8 cellular contexts compared by ENCODE assay signal in genomic region chr11:85628771-85629341, GRCh38. TPM values are rescaled to one million over a fixed set of nuclear protein-coding genes. Genes with fewer than 3 reads are reported as not detected.
DNase-seq lines count a peak whose midpoint lies in the region; ATAC-seq and TF ChIP-seq lines count a peak whose summit lies in the region.

No MANE protein-coding gene starts in this region.

- TF ChIP-seq CTCF in gastrocnemius medialis (IDR thresholded peaks at IDR 0.05 in 4 of 5, conservative IDR thresholded peaks at IDR 0.05 in 1 of 5) = no peak
- no peak for TF ChIP-seq CTCF in GM13977 (IDR thresholded peaks at IDR 0.05; ENCODE audit: extremely low read depth, insufficient read depth, missing control alignments)

- ATAC-seq in HG03280 (IDR thresholded peaks at IDR 0.05; ENCODE audit: unreplicated experiment) = peak; percentile 7
- peak; percentile 18 for ATAC-seq in activated CD8-positive, alpha-beta T cell treated with anti-CD3 and anti-CD28 coated beads, Interleukin-2, amount 10 ng/mL, durations not matched to agents 7 days and 5 days
- peak; percentile 18 for ATAC-seq in Right ventricle myocardium superior (ENCODE audit: poor library complexity)
- peak; percentile 28 to 32 for ATAC-seq in gastrocnemius medialis

- peaks cover 4% of the 10 kb centered on the region for H3K27me3 Mint-ChIP-seq in activated CD8-positive, alpha-beta T cell treated with anti-CD3 and anti-CD28 coated beads, Interleukin-2, amount 10 ng/mL, durations not matched to agents 7 days and 5 days (ENCODE audit: low read depth)

- DNase-seq in stimulated activated CD4-positive, alpha-beta T cell treated with anti-CD3 and anti-CD28 coated beads, Interleukin-12 subunit alpha, Interleukin-12 subunit beta, amount 100 ng/mL, for 4 hours = peak; percentile 37
- no peak for DNase-seq in stimulated activated CD4-positive, alpha-beta T cell treated with anti-CD3 and anti-CD28 coated beads, Interleukin-1b, Interleukin-23, amount 100 ng/mL, for 48 hours
- no peak for DNase-seq in activated CD8-positive, alpha-beta T cell treated with anti-CD3 and anti-CD28 coated beads, Interleukin-2, amount 10 ng/mL, durations not matched to agents 7 days and 5 days
- DNase-seq in Right ventricle myocardium superior = no peak
- DNase-seq in gastrocnemius medialis = no peak
- no peak for DNase-seq in GM19238 (ENCODE audit: insufficient read length, low spot score)
- no peak for DNase-seq in GM13977 (ENCODE audit: low spot score)

- H3K9me3 Mint-ChIP-seq in activated CD8-positive, alpha-beta T cell treated with anti-CD3 and anti-CD28 coated beads, Interleukin-2, amount 10 ng/mL, durations not matched to agents 7 days and 5 days (ENCODE audit: insufficient read depth) = no peaks in the 10 kb centered on the region

- in situ Hi-C loops in gastrocnemius medialis (cut with MboI; ENCODE audit: low sequenced_read_pairs in 4 of 4) = loop anchor here in 1 of 4 donors (25.0 kb wide), 1 partner anchor 433 kb away; the partner anchor contains the start of gene PICALM
- in situ Hi-C loops in GM13977 (cut with MboI; ENCODE audit: low pct_unique_long_range_greater_than_20kb, low sequenced_read_pairs, unreplicated experiment) = no loop called here

- peaks cover 23% of the 10 kb centered on the region for H3K36me3 Mint-ChIP-seq in activated CD8-positive, alpha-beta T cell treated with anti-CD3 and anti-CD28 coated beads, Interleukin-2, amount 10 ng/mL, durations not matched to agents 7 days and 5 days (ENCODE audit: low read depth)

- peak overlapping the region; percentile 62 to 96 (median 72) for H3K4me3 ChIP-seq in gastrocnemius medialis

- H3K4me1 Mint-ChIP-seq in activated CD8-positive, alpha-beta T cell treated with anti-CD3 and anti-CD28 coated beads, Interleukin-2, amount 10 ng/mL, durations not matched to agents 7 days and 5 days (ENCODE audit: low read depth) = peaks cover 43% of the 10 kb centered on the region

- CTCF ChIA-PET in activated CD8-positive, alpha-beta T cell treated with anti-CD3 and anti-CD28 coated beads, Interleukin-2, amount 10 ng/mL, durations not matched to agents 7 days and 5 days (lab: Charles Lee) = interaction anchor here (0.7 to 5.1 kb wide), 5 partner anchors 9 to 197 kb away, joined by 3 to 31 read pairs (median 3); partner anchors contain the start of gene TMEM126A

- H3K27ac Mint-ChIP-seq in activated CD8-positive, alpha-beta T cell treated with anti-CD3 and anti-CD28 coated beads, Interleukin-2, amount 10 ng/mL, durations not matched to agents 7 days and 5 days = peak overlapping the region; percentile 91

- H3K9me3 ChIP-seq in gastrocnemius medialis = no peaks in the 10 kb centered on the region

- POLR2A ChIA-PET in activated CD8-positive, alpha-beta T cell treated with anti-CD3 and anti-CD28 coated beads, Interleukin-2, amount 10 ng/mL, durations not matched to agents 7 days and 5 days (lab: Charles Lee) = interaction anchor here (0.6 to 3.9 kb wide), 10 partner anchors 9 to 616 kb away, joined by 3 to 34 read pairs (median 5); partner anchors contain the start of genes CREBZF and TMEM126A

- intact Hi-C loops in Right ventricle myocardium superior (cut with DNase I) (loop anchor here (2.0 to 10.0 kb wide), 2 partner anchors 36 to 616 kb away; partner anchors contain the start of genes CREBZF and EED), gastrocnemius medialis (cut with DNase I; ENCODE audit: low total_unique reads) (loop anchor here (1.0 to 5.0 kb wide), 6 partner anchors 18 to 1043 kb away; partner anchors contain the start of genes CCDC89, CREBZF, ME3 and TMEM126A)

- no peak for TF ChIP-seq POLR2A in gastrocnemius medialis (IDR thresholded peaks at IDR 0.05)

- H3K4me1 ChIP-seq in gastrocnemius medialis = peaks cover 28 to 33% of the 10 kb centered on the region in 2 donors

- H3K4me3 Mint-ChIP-seq in activated CD8-positive, alpha-beta T cell treated with anti-CD3 and anti-CD28 coated beads, Interleukin-2, amount 10 ng/mL, durations not matched to agents 7 days and 5 days = peak overlapping the region; percentile 99

- H3K27ac ChIP-seq in gastrocnemius medialis = peak overlapping the region; percentile 90 to 98 (median 95)

- H3K36me3 ChIP-seq in gastrocnemius medialis = peaks cover 0 to 14% of the 10 kb centered on the region in 2 donors

- H3K27me3 ChIP-seq in gastrocnemius medialis = no peaks in the 10 kb centered on the region

RNA-seq across cellular contexts. Expression of gene TMEM126B, which starts 0.5 kb away (rescaled TPM):
- total RNA-seq in activated CD8-positive, alpha-beta T cell treated with anti-CD3 and anti-CD28 coated beads, Interleukin-2, amount 10 ng/mL, durations not matched to agents 7 days and 5 days = 10 to 100 TPM; 51.4 to 57.8 TPM
- 61.6 TPM for total RNA-seq in Right ventricle myocardium superior
- 10 to 100 TPM; 13.6 to 38.6 (median 28.6) TPM for total RNA-seq in gastrocnemius medialis

RNA-seq across cellular contexts. Expression of gene DLG2, which starts 1.7 kb away (rescaled TPM):
- 1 to 10 TPM; 1.3 to 1.6 TPM for total RNA-seq in activated CD8-positive, alpha-beta T cell treated with anti-CD3 and anti-CD28 coated beads, Interleukin-2, amount 10 ng/mL, durations not matched to agents 7 days and 5 days
- total RNA-seq in Right ventricle myocardium superior (6.1 TPM), gastrocnemius medialis (1 to 10 TPM; 1.3 to 4.7 (median 2.4) TPM)

RNA-seq across cellular contexts. Expression of gene TMEM126A, which starts 18.9 kb away (rescaled TPM):
- 10 to 100 TPM; 33.7 to 39.8 TPM for total RNA-seq in activated CD8-positive, alpha-beta T cell treated with anti-CD3 and anti-CD28 coated beads, Interleukin-2, amount 10 ng/mL, durations not matched to agents 7 days and 5 days
- 76.1 TPM for total RNA-seq in Right ventricle myocardium superior
- total RNA-seq in gastrocnemius medialis = 10 to 100 TPM; 23.9 to 46.8 (median 35.3) TPM

RNA-seq across cellular contexts. Expression of gene CREBZF, which starts 36.1 kb away (rescaled TPM):
- total RNA-seq in activated CD8-positive, alpha-beta T cell treated with anti-CD3 and anti-CD28 coated beads, Interleukin-2, amount 10 ng/mL, durations not matched to agents 7 days and 5 days = 10 to 100 TPM; 51.4 to 54.8 TPM
- total RNA-seq in Right ventricle myocardium superior = 11.2 TPM
- 10 to 100 TPM; 15.3 to 52.3 (median 16.4) TPM for total RNA-seq in gastrocnemius medialis

RNA-seq across cellular contexts. Expression of gene CCDC89, which starts 57.1 kb away (rescaled TPM):
- under 1 TPM; 0.23 to 0.63 TPM for total RNA-seq in activated CD8-positive, alpha-beta T cell treated with anti-CD3 and anti-CD28 coated beads, Interleukin-2, amount 10 ng/mL, durations not matched to agents 7 days and 5 days
- total RNA-seq in Right ventricle myocardium superior (0.97 TPM), gastrocnemius medialis (under 1 TPM in 1 of 4 donors, not detected in 3; 0.29 TPM)
